ENCODE assay signal across 12 cellular contexts in the genomic region with DNA sequence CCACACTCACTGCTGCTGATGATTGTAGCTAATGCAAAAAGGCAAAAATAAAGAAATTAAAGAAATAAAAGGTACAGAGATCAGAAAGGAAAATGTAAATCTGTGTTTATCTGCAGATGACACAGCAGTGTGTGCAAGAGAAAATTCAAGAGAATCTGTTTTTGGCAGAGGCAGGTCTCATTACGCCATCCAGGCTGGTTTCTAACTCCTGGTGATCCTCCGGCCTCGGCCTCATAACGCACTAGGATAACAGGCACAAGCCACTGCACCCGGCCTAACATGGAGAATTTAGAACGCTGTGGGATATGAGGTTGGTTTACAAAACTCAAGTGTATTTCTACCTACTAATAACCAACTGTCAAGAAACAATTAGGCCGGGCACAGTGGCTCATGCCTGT. TPM values are rescaled to one million over a fixed set of nuclear protein-coding genes. Genes with fewer than 3 reads are reported as not detected.
DNase-seq lines count a peak whose midpoint lies in the region; ATAC-seq, FAIRE-seq and TF ChIP-seq lines count a peak whose summit lies in the region.
"Had no signal": no experiment of that assay in that cellular context is flagged by ENCODE, and none has a peak within 500 bp of the region (broad histone marks: within the 10 kb centered on the region; RNA-seq: fewer than 3 reads in every experiment).

No MANE protein-coding gene starts in this region.

- no peak for FAIRE-seq in HepG2 (lab: Jason Lieb, UNC)
- FAIRE-seq: bronchial epithelial cell, urothelium cell line had no signal

- BruUV-seq in HepG2 (replicated peaks; lab: Mats Ljungman, UMichigan): no TSS peak

- H3K9ac ChIP-seq in HepG2 (ENCODE audit: insufficient read depth, low read depth, low read length): no peak overlapping the region
- H3K9ac ChIP-seq: SK-N-SH had no signal

- no peaks in the 10 kb centered on the region for H3K9me3 Mint-ChIP-seq in stimulated activated naive CD8-positive, alpha-beta T cell treated with anti-CD3 and anti-CD28 coated beads, Interleukin-15, Interleukin-2, amounts not matched to agents 100 ng/mL and 50 ng/mL, for 24 hours
- H3K9me3 Mint-ChIP-seq in stimulated activated naive CD8-positive, alpha-beta T cell treated with anti-CD3 and anti-CD28 coated beads, Interleukin-15, amount 100 ng/mL, for 72 hours: no peaks in the 10 kb centered on the region
- H3K9me3 Mint-ChIP-seq in T-cell: no peaks in the 10 kb centered on the region
- H3K9me3 Mint-ChIP-seq: endodermal cell had no signal

- no peaks in the 10 kb centered on the region for H4K20me1 ChIP-seq in HepG2 (ENCODE audit: insufficient read depth, low read length)

- no peaks in the 10 kb centered on the region for H3K79me2 ChIP-seq in HepG2 (ENCODE audit: insufficient read depth, low read length)

- in situ Hi-C loops in HepG2 (cut with HindIII; ENCODE audit: extremely low pct_ligation_motif_present, low pct_unique_long_range_greater_than_20kb): no loop called here

- 98% methylated on average over 7 of the region's 7 CpGs for WGBS in HepG2 (ENCODE audit: low lambda C conversion rate)

- no peaks in the 10 kb centered on the region for H3K4me1 ChIP-seq in HepG2 (ENCODE audit: insufficient read depth, low read length)

- no peak for TF ChIP-seq EP300 in HepG2 (IDR thresholded peaks at IDR 0.05; ENCODE audit: low read depth in 2 of 2, low read length in 2 of 2)
- TF ChIP-seq EP300 in HepG2 (CRISPR knock-in tag; IDR thresholded peaks at IDR 0.05; ENCODE audit: borderline replicate concordance): no peak

- no peak overlapping the region for H3K4me3 Mint-ChIP-seq in stimulated activated naive CD8-positive, alpha-beta T cell treated with anti-CD3 and anti-CD28 coated beads, Interleukin-15, Interleukin-2, amounts not matched to agents 100 ng/mL and 50 ng/mL, for 24 hours
- no peak overlapping the region for H3K4me3 Mint-ChIP-seq in stimulated activated naive CD8-positive, alpha-beta T cell treated with anti-CD3 and anti-CD28 coated beads, Interleukin-15, amount 100 ng/mL, for 72 hours
- no peak overlapping the region for H3K4me3 Mint-ChIP-seq in T-cell
- H3K4me3 Mint-ChIP-seq: endodermal cell had no signal

- no peak overlapping the region for H3K4me3 ChIP-seq in fibroblast of mammary gland (ENCODE audit: control insufficient read depth, low read depth, low read length)
- no peak overlapping the region for H3K4me3 ChIP-seq in HepG2 (replicated peaks in 1 of 3; ENCODE audit: insufficient read depth in 1 of 3, low read depth in 2 of 3, low read length in 3 of 3)

- peaks cover 21 to 48% of the 10 kb centered on the region in 2 experiments for H3K36me3 ChIP-seq in HepG2 (replicated peaks in 1 of 2; ENCODE audit: control insufficient read depth in 1 of 2, insufficient read depth in 2 of 2, low read length in 2 of 2)

- ATAC-seq in stimulated activated naive CD8-positive, alpha-beta T cell treated with anti-CD3 and anti-CD28 coated beads, Interleukin-15, amount 100 ng/mL, for 72 hours: no peak
- ATAC-seq in T-cell (replicated peaks in 1 of 4): no peak
- no peak for ATAC-seq in HG03565 (IDR thresholded peaks at IDR 0.05; ENCODE audit: unreplicated experiment)
- no peak for ATAC-seq in HepG2

- H3K4me1 Mint-ChIP-seq in stimulated activated naive CD8-positive, alpha-beta T cell treated with anti-CD3 and anti-CD28 coated beads, Interleukin-15, Interleukin-2, amounts not matched to agents 100 ng/mL and 50 ng/mL, for 24 hours (ENCODE audit: low read depth): peaks cover 40% of the 10 kb centered on the region
- H3K4me1 Mint-ChIP-seq in stimulated activated naive CD8-positive, alpha-beta T cell treated with anti-CD3 and anti-CD28 coated beads, Interleukin-15, amount 100 ng/mL, for 72 hours: peaks cover 58% of the 10 kb centered on the region
- peaks cover 42 to 51% (median 45%) of the 10 kb centered on the region in 3 donors for H3K4me1 Mint-ChIP-seq in T-cell
- H3K4me1 Mint-ChIP-seq: endodermal cell had no signal

- intact Hi-C loops in HepG2 (cut with micrococcal nuclease; ENCODE audit: unreplicated experiment): no loop called here

- no peak overlapping the region for H3K4me2 ChIP-seq in HepG2 (ENCODE audit: low read depth, low read length)
- H3K4me2 ChIP-seq: SK-N-SH had no signal

- CTCF ChIA-PET in T-cell (lab: Charles Lee): interaction anchor here in 1 of 2 donors (0.6 kb wide), 1 partner anchor 88 kb away, joined by 3 read pairs; no protein-coding TSS in a partner anchor
- CTCF ChIA-PET in HepG2 (lab: Yijun Ruan, JAX; ENCODE audit: low intra/inter-chr PET ratio, low total read pairs): no interaction called here

- peaks cover 60% of the 10 kb centered on the region for H3K36me3 Mint-ChIP-seq in stimulated activated naive CD8-positive, alpha-beta T cell treated with anti-CD3 and anti-CD28 coated beads, Interleukin-15, Interleukin-2, amounts not matched to agents 100 ng/mL and 50 ng/mL, for 24 hours (ENCODE audit: low read depth)
- peaks cover 28% of the 10 kb centered on the region for H3K36me3 Mint-ChIP-seq in T-cell

- no peak for DNase-seq in stimulated activated naive CD8-positive, alpha-beta T cell treated with anti-CD3 and anti-CD28 coated beads, Interleukin-15, amount 100 ng/mL, for 72 hours
- DNase-seq in T-cell (no peak), fibroblast of mammary gland (ENCODE audit: low read depth) (peak; percentile 48), HCEC 1CT (no peak), NCI-H2029 treated with DMSO at 0.1 percent for 48 hours (lab: John Stamatoyannopoulos, UW) (no peak), HepG2 (ENCODE audit: low spot score) (no peak)
- DNase-seq: endodermal cell, SK-N-SH had no signal

- TF ChIP-seq CTCF in fibroblast of mammary gland (conservative IDR thresholded peaks at IDR 0.05; ENCODE audit: control insufficient read depth, insufficient read depth, low read depth, low read length) (no peak), HepG2 (CRISPR knock-in tag; IDR thresholded peaks at IDR 0.05) (no peak)

- no peak overlapping the region for H2AFZ ChIP-seq in HepG2 (ENCODE audit: low read length)

- H3K27me3 Mint-ChIP-seq in stimulated activated naive CD8-positive, alpha-beta T cell treated with anti-CD3 and anti-CD28 coated beads, Interleukin-15, Interleukin-2, amounts not matched to agents 100 ng/mL and 50 ng/mL, for 24 hours: no peaks in the 10 kb centered on the region
- H3K27me3 Mint-ChIP-seq in stimulated activated naive CD8-positive, alpha-beta T cell treated with anti-CD3 and anti-CD28 coated beads, Interleukin-15, amount 100 ng/mL, for 72 hours: no peaks in the 10 kb centered on the region
- H3K27me3 Mint-ChIP-seq in T-cell: no peaks in the 10 kb centered on the region

- TF ChIP-seq RAD21 in HepG2 (CRISPR knock-in tag; IDR thresholded peaks at IDR 0.05): no peak

- H3K9me3 ChIP-seq in HepG2 (ENCODE audit: low read length): no peaks in the 10 kb centered on the region
- H3K9me3 ChIP-seq: SK-N-SH had no signal

- no peaks in the 10 kb centered on the region for H3K27me3 ChIP-seq in HepG2 (ENCODE audit: control insufficient read depth in 1 of 2, insufficient read depth in 2 of 2, low read length in 2 of 2)

- no peak overlapping the region for H3K27ac ChIP-seq in HepG2 (ENCODE audit: extremely low read length, insufficient read depth, low read length)

- peak overlapping the region; percentile 87 for H3K27ac Mint-ChIP-seq in stimulated activated naive CD8-positive, alpha-beta T cell treated with anti-CD3 and anti-CD28 coated beads, Interleukin-15, Interleukin-2, amounts not matched to agents 100 ng/mL and 50 ng/mL, for 24 hours
- H3K27ac Mint-ChIP-seq in stimulated activated naive CD8-positive, alpha-beta T cell treated with anti-CD3 and anti-CD28 coated beads, Interleukin-15, amount 100 ng/mL, for 72 hours: peak overlapping the region in 1 of 2 donors; percentile 21
- peak overlapping the region; percentile 30 to 71 for H3K27ac Mint-ChIP-seq in T-cell
- H3K27ac Mint-ChIP-seq: endodermal cell had no signal

- no peak for TF ChIP-seq POLR2A in HepG2 (IDR thresholded peaks at IDR 0.05; ENCODE audit: insufficient read depth in 1 of 2, low read depth in 2 of 2, low read length in 2 of 2)

- POLR2A ChIA-PET in T-cell (lab: Charles Lee) (no interaction called here), HepG2 (lab: Yijun Ruan, JAX) (no interaction called here)

RNA-seq across cellular contexts. Expression of a gene that starts 29.4 kb away (rescaled TPM):
- total RNA-seq in T-cell (100 to 1,000 TPM; 185 to 232 (median 207) TPM), HepG2 (2016; rRNA removed; fragmentation: Illumina TruSeq; extraction: Trizol) (106 and 112 TPM in 2 replicates)
- total RNA-seq in HepG2 (2016; cell fraction: cytosol; rRNA removed; fragmentation: Illumina TruSeq; extraction: Trizol; ENCODE audit: low read depth): 119 TPM in 2 replicates
- total RNA-seq in HepG2 (2016; cell fraction: insoluble cytoplasmic fraction; rRNA removed; fragmentation: Illumina TruSeq; extraction: Trizol): 83.8 and 121 TPM in 2 replicates
- total RNA-seq in HepG2 (2016; cell fraction: membrane; rRNA removed; fragmentation: Illumina TruSeq; extraction: Trizol): 133 and 173 TPM in 2 replicates
- total RNA-seq in HepG2 (2016; cell fraction: nucleus; rRNA removed; fragmentation: Illumina TruSeq; extraction: Trizol): 51.5 and 60.9 TPM in 2 replicates
- polyA plus RNA-seq in HepG2 (2011; rRNA removed): 78.5 and 123 TPM in 2 replicates
- polyA plus RNA-seq in HepG2 (2011; cell fraction: cytosol; rRNA removed): 87.2 and 182 TPM in 2 replicates
- 489 and 636 TPM in 2 replicates for polyA plus RNA-seq in HepG2 (2011; cell fraction: nucleus; rRNA removed)
- polyA plus RNA-seq in HepG2 (2012): 69.0 and 92.6 TPM in 2 replicates
- polyA plus RNA-seq in HepG2 (2016; cell fraction: cytosol; fragmentation: Illumina TruSeq; extraction: Trizol; ENCODE audit: low read depth): 49.5 and 64.7 TPM in 2 replicates
- 101 and 112 TPM in 2 replicates for polyA plus RNA-seq in HepG2 (2016; cell fraction: insoluble cytoplasmic fraction; fragmentation: Illumina TruSeq; extraction: Trizol; ENCODE audit: low read depth)
- polyA plus RNA-seq in HepG2 (2016; cell fraction: membrane; fragmentation: Illumina TruSeq; extraction: Trizol; ENCODE audit: low read depth): 103 and 116 TPM in 2 replicates
- 152 and 155 TPM in 2 replicates for polyA plus RNA-seq in HepG2 (2016; cell fraction: nucleus; fragmentation: Illumina TruSeq; extraction: Trizol; ENCODE audit: insufficient read depth, low read depth)
- 136 and 350 TPM in 2 replicates for polyA minus RNA-seq in HepG2 (2011; rRNA and poly(A)+ RNA removed; ENCODE audit: low replicate concordance)
- 85.1 and 100 TPM in 2 replicates for polyA minus RNA-seq in HepG2 (2011; cell fraction: cytosol; rRNA and poly(A)+ RNA removed)
- 47.7 and 48.4 TPM in 2 replicates for polyA minus RNA-seq in HepG2 (2011; cell fraction: nucleus; rRNA and poly(A)+ RNA removed)

RNA-seq across cellular contexts. Expression of a gene that starts 47.2 kb away (rescaled TPM):
- 10 to 100 TPM; 13.6 to 39.8 (median 18.9) TPM for total RNA-seq in T-cell
- total RNA-seq in HepG2 (2016; rRNA removed; fragmentation: Illumina TruSeq; extraction: Trizol): 12.5 and 17.4 TPM in 2 replicates
- 4.7 and 5.3 TPM in 2 replicates for total RNA-seq in HepG2 (2016; cell fraction: cytosol; rRNA removed; fragmentation: Illumina TruSeq; extraction: Trizol; ENCODE audit: low read depth)
- total RNA-seq in HepG2 (2016; cell fraction: insoluble cytoplasmic fraction; rRNA removed; fragmentation: Illumina TruSeq; extraction: Trizol): 13.2 and 25.5 TPM in 2 replicates
- 9.4 and 9.5 TPM in 2 replicates for total RNA-seq in HepG2 (2016; cell fraction: membrane; rRNA removed; fragmentation: Illumina TruSeq; extraction: Trizol)
- total RNA-seq in HepG2 (2016; cell fraction: nucleus; rRNA removed; fragmentation: Illumina TruSeq; extraction: Trizol): 15.0 and 17.4 TPM in 2 replicates
- 55.2 and 80.8 TPM in 2 replicates for polyA plus RNA-seq in HepG2 (2011; rRNA removed)
- polyA plus RNA-seq in HepG2 (2011; cell fraction: cytosol; rRNA removed): 34.7 and 69.3 TPM in 2 replicates
- 320 and 335 TPM in 2 replicates for polyA plus RNA-seq in HepG2 (2011; cell fraction: nucleus; rRNA removed)
- polyA plus RNA-seq in HepG2 (2012): 21.8 and 46.8 TPM in 2 replicates
- 3.7 and 4.9 TPM in 2 replicates for polyA plus RNA-seq in HepG2 (2016; cell fraction: cytosol; fragmentation: Illumina TruSeq; extraction: Trizol; ENCODE audit: low read depth)
- polyA plus RNA-seq in HepG2 (2016; cell fraction: insoluble cytoplasmic fraction; fragmentation: Illumina TruSeq; extraction: Trizol; ENCODE audit: low read depth): 12.3 and 15.6 TPM in 2 replicates
- polyA plus RNA-seq in HepG2 (2016; cell fraction: membrane; fragmentation: Illumina TruSeq; extraction: Trizol; ENCODE audit: low read depth): 8.6 and 9.0 TPM in 2 replicates
- polyA plus RNA-seq in HepG2 (2016; cell fraction: nucleus; fragmentation: Illumina TruSeq; extraction: Trizol; ENCODE audit: insufficient read depth, low read depth): 34.9 and 43.2 TPM in 2 replicates
- 0.65 and 46.4 TPM in 2 replicates for polyA minus RNA-seq in HepG2 (2011; rRNA and poly(A)+ RNA removed; ENCODE audit: low replicate concordance)
- 20.2 and 29.8 TPM in 2 replicates for polyA minus RNA-seq in HepG2 (2011; cell fraction: cytosol; rRNA and poly(A)+ RNA removed)
- polyA minus RNA-seq in HepG2 (2011; cell fraction: nucleus; rRNA and poly(A)+ RNA removed): 33.9 and 38.4 TPM in 2 replicates
